In the genomic region with DNA sequence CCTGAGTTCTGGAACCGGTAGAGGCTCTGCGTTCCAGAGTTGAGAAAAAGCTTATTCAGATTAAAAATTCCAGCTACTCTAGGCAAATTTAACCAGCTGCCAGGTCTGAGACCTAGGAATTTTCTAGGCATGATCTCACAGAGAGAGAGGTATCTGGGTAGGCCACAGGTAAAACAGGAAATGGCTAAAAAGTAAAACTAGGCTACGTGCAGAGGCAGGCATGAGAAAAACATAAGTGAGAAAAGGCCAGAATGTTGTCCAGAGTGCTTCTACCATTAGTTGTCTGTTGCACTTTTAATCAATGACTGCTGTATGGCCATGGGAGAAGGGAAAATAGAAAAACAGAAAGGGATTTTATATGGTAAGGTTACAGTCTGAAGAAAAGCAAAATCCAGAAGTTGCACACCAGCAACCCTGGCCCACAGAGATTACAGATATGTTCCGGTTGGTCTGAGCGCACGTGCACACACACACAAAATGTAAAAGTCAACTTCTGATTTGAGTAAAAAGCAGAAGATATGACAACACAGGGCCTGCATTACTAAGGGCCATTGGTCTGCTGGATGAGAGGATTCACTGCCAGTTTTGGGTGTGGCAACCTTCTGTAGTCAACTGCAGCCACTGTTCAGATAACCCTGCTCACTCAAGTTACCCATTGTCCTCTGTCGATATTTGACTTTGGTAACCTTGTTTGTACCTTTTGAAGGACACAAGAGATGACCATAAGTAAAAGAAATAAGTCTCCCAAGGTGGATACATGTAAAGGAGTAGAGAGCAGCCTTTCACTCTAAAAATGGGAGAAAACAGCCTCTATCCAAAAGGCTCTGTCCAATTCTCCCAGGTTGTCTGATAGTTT, we compare ENCODE assay signal across 13 cellular contexts.
DNase-seq lines count a peak whose midpoint lies in the region; ATAC-seq and TF ChIP-seq lines count a peak whose summit lies in the region.
"Had no signal": no experiment of that assay in that cellular context is flagged by ENCODE, and none has a peak within 500 bp of the region (broad histone marks: within the 10 kb centered on the region; RNA-seq: fewer than 3 reads in every experiment).

No MANE protein-coding gene starts in this region.

- intact Hi-C loops in activated naive CD4-positive, alpha-beta T cell treated with anti-CD3 and anti-CD28 coated beads for 36 hours (cut with micrococcal nuclease): no loop called here

- peaks cover 8% of the 10 kb centered on the region for H3K9me3 Mint-ChIP-seq in activated naive CD4-positive, alpha-beta T cell treated with anti-CD3 and anti-CD28 coated beads for 36 hours

- ATAC-seq in GM18498 (IDR thresholded peaks at IDR 0.05; ENCODE audit: unreplicated experiment) (peak; percentile 59), GM19467 (IDR thresholded peaks at IDR 0.05; ENCODE audit: unreplicated experiment) (peak; percentile 45), HG02870 (IDR thresholded peaks at IDR 0.05; ENCODE audit: unreplicated experiment) (peak; percentile 83), HG03460 (IDR thresholded peaks at IDR 0.05; ENCODE audit: unreplicated experiment) (peak; percentile 49)
- ATAC-seq: gastrocnemius medialis, PC-3 had no signal

- H3K36me3 Mint-ChIP-seq in activated naive CD4-positive, alpha-beta T cell treated with anti-CD3 and anti-CD28 coated beads for 36 hours (ENCODE audit: low read depth): no peaks in the 10 kb centered on the region

- no peak overlapping the region for H3K4me3 Mint-ChIP-seq in activated naive CD4-positive, alpha-beta T cell treated with anti-CD3 and anti-CD28 coated beads for 36 hours

- CTCF ChIA-PET in activated naive CD4-positive, alpha-beta T cell treated with anti-CD3 and anti-CD28 coated beads for 36 hours (lab: Charles Lee): interaction anchor here (0.6 kb wide), 1 partner anchor 9 kb away, joined by 5 read pairs; no protein-coding TSS in a partner anchor
- CTCF ChIA-PET in HEK293T (lab: Yijun Ruan, JAX): no interaction called here

- H3K27me3 Mint-ChIP-seq in activated naive CD4-positive, alpha-beta T cell treated with anti-CD3 and anti-CD28 coated beads for 36 hours (ENCODE audit: low read depth): no peaks in the 10 kb centered on the region

- no peak overlapping the region for H3K27ac Mint-ChIP-seq in activated naive CD4-positive, alpha-beta T cell treated with anti-CD3 and anti-CD28 coated beads for 36 hours

- H3K4me1 Mint-ChIP-seq in activated naive CD4-positive, alpha-beta T cell treated with anti-CD3 and anti-CD28 coated beads for 36 hours (ENCODE audit: low read depth): no peaks in the 10 kb centered on the region

- POLR2A ChIA-PET in HEK293T (lab: Yijun Ruan, JAX): no interaction called here

- DNase-seq in NCI-H1105 (lab: John Stamatoyannopoulos, UW) (no peak), HEK293T (ENCODE audit: extremely low spot score) (no peak)
- DNase-seq in activated naive CD4-positive, alpha-beta T cell treated with anti-CD3 and anti-CD28 coated beads for 36 hours: no peak
- no peak for DNase-seq in stimulated activated CD4-positive, alpha-beta T cell treated with anti-CD3 and anti-CD28 coated beads, Interleukin-4, amount 100 ng/mL, for 24 hours
- DNase-seq: gastrocnemius medialis; NCI-H2107; ovary; PC-3; stimulated activated naive CD4-positive, alpha-beta T cell treated with Interleukin-2 at 50 U/mL for 16 hours had no signal

TF ChIP-seq in HEK293T, 16 proteins besides CTCF, POLR2A, EP300 and RAD21:
- TF ChIP-seq FOXM1 (IDR thresholded peaks at IDR 0.05; ENCODE audit: borderline replicate concordance) (no peak), SP1 (IDR thresholded peaks at IDR 0.05) (no peak), TARDBP (IDR thresholded peaks at IDR 0.05) (no peak), ZNF384 (IDR thresholded peaks at IDR 0.05) (no peak), ARNT (IDR thresholded peaks at IDR 0.05) (no peak), BHLHE40 (IDR thresholded peaks at IDR 0.05; ENCODE audit: borderline replicate concordance) (no peak), HDGF (IDR thresholded peaks at IDR 0.05; ENCODE audit: borderline replicate concordance) (no peak)
